In genomic region chr5:52751137-52751536, GRCh38 we compare ENCODE assay signal across 1 cellular context.
TF ChIP-seq lines count a peak whose summit lies in the region.

No MANE protein-coding gene starts in this region.

TF ChIP-seq in IMR-90, 13 proteins besides CTCF, POLR2A, EP300 and RAD21:
- no peak for TF ChIP-seq MAFK (IDR thresholded peaks at IDR 0.05; ENCODE audit: low read depth, low read length)
- no peak for TF ChIP-seq BHLHE40 (IDR thresholded peaks at IDR 0.05; ENCODE audit: low read depth, low read length)
- TF ChIP-seq FOS (IDR thresholded peaks at IDR 0.05; ENCODE audit: low read depth, low read length): no peak
- TF ChIP-seq CEBPB (IDR thresholded peaks at IDR 0.05; ENCODE audit: low read depth, low read length): peak; percentile 75
- no peak for TF ChIP-seq MXI1 (IDR thresholded peaks at IDR 0.05; ENCODE audit: borderline replicate concordance, low read depth, low read length)
- no peak for TF ChIP-seq RFX5 (IDR thresholded peaks at IDR 0.05; ENCODE audit: low read depth, low read length)
